In the genomic region with DNA sequence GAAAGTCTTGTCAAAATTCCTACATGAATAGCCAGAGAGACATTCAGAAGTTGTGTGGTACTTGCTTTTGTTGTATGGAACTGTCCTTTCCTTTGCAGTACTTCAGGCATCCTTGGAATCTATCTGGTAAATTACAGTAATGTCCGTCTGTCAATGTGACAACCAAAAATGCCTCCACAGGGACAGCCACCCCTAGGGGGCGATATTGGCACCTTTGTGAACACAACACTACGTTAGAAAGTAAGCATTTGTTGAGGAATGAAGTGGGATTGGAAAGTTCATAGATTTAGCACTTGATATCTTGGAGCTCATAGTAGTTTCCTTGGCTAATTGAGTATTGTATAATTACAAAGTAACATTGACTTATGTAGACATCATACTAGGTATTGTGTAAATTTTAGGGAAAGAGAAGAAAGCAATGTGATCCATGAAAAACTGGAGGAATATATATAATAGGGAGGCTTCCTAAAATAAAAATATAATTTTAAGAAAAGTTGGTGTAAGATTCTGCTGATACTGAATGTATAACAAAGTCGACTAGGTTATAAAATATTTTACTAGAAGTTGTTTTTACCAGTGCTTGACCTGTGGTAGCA, we compare ENCODE assay signal across 1 cellular context.
TF ChIP-seq lines count a peak whose summit lies in the region.

No MANE protein-coding gene starts in this region.

TF ChIP-seq in K562, 482 proteins besides CTCF, POLR2A, EP300 and RAD21 (continued from another document and continues in another):
- TF ChIP-seq, protein P1, sequence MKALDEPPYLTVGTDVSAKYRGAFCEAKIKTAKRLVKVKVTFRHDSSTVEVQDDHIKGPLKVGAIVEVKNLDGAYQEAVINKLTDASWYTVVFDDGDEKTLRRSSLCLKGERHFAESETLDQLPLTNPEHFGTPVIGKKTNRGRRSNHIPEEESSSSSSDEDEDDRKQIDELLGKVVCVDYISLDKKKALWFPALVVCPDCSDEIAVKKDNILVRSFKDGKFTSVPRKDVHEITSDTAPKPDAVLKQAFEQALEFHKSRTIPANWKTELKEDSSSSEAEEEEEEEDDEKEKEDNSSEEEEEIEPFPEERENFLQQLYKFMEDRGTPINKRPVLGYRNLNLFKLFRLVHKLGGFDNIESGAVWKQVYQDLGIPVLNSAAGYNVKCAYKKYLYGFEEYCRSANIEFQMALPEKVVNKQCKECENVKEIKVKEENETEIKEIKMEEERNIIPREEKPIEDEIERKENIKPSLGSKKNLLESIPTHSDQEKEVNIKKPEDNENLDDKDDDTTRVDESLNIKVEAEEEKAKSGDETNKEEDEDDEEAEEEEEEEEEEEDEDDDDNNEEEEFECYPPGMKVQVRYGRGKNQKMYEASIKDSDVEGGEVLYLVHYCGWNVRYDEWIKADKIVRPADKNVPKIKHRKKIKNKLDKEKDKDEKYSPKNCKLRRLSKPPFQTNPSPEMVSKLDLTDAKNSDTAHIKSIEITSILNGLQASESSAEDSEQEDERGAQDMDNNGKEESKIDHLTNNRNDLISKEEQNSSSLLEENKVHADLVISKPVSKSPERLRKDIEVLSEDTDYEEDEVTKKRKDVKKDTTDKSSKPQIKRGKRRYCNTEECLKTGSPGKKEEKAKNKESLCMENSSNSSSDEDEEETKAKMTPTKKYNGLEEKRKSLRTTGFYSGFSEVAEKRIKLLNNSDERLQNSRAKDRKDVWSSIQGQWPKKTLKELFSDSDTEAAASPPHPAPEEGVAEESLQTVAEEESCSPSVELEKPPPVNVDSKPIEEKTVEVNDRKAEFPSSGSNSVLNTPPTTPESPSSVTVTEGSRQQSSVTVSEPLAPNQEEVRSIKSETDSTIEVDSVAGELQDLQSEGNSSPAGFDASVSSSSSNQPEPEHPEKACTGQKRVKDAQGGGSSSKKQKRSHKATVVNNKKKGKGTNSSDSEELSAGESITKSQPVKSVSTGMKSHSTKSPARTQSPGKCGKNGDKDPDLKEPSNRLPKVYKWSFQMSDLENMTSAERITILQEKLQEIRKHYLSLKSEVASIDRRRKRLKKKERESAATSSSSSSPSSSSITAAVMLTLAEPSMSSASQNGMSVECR (CRISPR knock-in tag; IDR thresholded peaks at IDR 0.05), result no peak
- no peak for TF ChIP-seq TAF7 (tag; IDR thresholded peaks at IDR 0.05)
- no peak for TF ChIP-seq MTF1 (CRISPR knock-in tag; IDR thresholded peaks at IDR 0.05; ENCODE audit: borderline replicate concordance)
- peak in 1 of 2 experiments; percentile 58; a peak in 1 of 4 replicates for TF ChIP-seq TEAD1 (CRISPR knock-in tag; IDR thresholded peaks at IDR 0.05)
- TF ChIP-seq ARID2 (IDR thresholded peaks at IDR 0.05), result no peak
- TF ChIP-seq MCM7 (IDR thresholded peaks at IDR 0.05), result no peak
- TF ChIP-seq SP2 (IDR thresholded peaks at IDR 0.05; ENCODE audit: extremely low read depth, low read depth, low read length, poor library complexity, severe bottlenecking), result no peak
- no peak for TF ChIP-seq RBM39 (optimal IDR thresholded peaks at IDR 0.05; ENCODE audit: low read depth, low read length)
- TF ChIP-seq, protein P2, sequence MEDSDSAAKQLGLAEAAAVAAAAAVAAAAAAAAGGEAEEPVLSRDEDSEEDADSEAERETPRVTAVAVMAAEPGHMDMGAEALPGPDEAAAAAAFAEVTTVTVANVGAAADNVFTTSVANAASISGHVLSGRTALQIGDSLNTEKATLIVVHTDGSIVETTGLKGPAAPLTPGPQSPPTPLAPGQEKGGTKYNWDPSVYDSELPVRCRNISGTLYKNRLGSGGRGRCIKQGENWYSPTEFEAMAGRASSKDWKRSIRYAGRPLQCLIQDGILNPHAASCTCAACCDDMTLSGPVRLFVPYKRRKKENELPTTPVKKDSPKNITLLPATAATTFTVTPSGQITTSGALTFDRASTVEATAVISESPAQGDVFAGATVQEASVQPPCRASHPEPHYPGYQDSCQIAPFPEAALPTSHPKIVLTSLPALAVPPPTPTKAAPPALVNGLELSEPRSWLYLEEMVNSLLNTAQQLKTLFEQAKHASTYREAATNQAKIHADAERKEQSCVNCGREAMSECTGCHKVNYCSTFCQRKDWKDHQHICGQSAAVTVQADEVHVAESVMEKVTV (CRISPR knock-in tag; IDR thresholded peaks at IDR 0.05), result peak; percentile 30; the same call in 1 of the 2 replicates
- TF ChIP-seq LCOR (CRISPR knock-in tag; IDR thresholded peaks at IDR 0.05), result 0 out of 2 replicates have a peak, but pooled peaks have one; percentile 38
- peak; percentile 56; the same call in 1 of the 2 replicates for TF ChIP-seq TEAD4 (IDR thresholded peaks at IDR 0.05; ENCODE audit: low read length)
- no peak for TF ChIP-seq TEAD4 (CRISPR knock-in tag; IDR thresholded peaks at IDR 0.05; ENCODE audit: borderline replicate concordance)
- no peak for TF ChIP-seq GTF2A2 (tag; IDR thresholded peaks at IDR 0.05)
- TF ChIP-seq, protein P3, sequence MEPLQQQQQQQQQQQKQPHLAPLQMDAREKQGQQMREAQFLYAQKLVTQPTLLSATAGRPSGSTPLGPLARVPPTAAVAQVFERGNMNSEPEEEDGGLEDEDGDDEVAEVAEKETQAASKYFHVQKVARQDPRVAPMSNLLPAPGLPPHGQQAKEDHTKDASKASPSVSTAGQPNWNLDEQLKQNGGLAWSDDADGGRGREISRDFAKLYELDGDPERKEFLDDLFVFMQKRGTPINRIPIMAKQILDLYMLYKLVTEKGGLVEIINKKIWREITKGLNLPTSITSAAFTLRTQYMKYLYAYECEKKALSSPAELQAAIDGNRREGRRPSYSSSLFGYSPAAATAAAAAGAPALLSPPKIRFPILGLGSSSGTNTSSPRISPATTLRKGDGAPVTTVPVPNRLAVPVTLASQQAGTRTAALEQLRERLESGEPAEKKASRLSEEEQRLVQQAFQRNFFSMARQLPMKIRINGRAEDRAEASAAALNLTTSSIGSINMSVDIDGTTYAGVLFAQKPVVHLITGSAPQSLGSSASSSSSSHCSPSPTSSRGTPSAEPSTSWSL (CRISPR knock-in tag; IDR thresholded peaks at IDR 0.05; ENCODE audit: borderline replicate concordance), result no peak
- TF ChIP-seq ZNF197 (CRISPR knock-in tag; IDR thresholded peaks at IDR 0.05; ENCODE audit: low read depth), result peak; percentile 51; the same call in 1 of the 2 replicates
- no peak for TF ChIP-seq ZNF77 (CRISPR knock-in tag; IDR thresholded peaks at IDR 0.05)
- TF ChIP-seq, protein P4, sequence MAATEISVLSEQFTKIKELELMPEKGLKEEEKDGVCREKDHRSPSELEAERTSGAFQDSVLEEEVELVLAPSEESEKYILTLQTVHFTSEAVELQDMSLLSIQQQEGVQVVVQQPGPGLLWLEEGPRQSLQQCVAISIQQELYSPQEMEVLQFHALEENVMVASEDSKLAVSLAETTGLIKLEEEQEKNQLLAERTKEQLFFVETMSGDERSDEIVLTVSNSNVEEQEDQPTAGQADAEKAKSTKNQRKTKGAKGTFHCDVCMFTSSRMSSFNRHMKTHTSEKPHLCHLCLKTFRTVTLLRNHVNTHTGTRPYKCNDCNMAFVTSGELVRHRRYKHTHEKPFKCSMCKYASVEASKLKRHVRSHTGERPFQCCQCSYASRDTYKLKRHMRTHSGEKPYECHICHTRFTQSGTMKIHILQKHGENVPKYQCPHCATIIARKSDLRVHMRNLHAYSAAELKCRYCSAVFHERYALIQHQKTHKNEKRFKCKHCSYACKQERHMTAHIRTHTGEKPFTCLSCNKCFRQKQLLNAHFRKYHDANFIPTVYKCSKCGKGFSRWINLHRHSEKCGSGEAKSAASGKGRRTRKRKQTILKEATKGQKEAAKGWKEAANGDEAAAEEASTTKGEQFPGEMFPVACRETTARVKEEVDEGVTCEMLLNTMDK (IDR thresholded peaks at IDR 0.05; ENCODE audit: borderline replicate concordance, insufficient read depth, low read depth, low read length, poor library complexity, severe bottlenecking), result peak; percentile 31
- TF ChIP-seq SMC3 (conservative IDR thresholded peaks at IDR 0.05; ENCODE audit: insufficient read depth, low read depth, low read length), result peak; percentile 51; the same call in 1 of the 2 replicates
- no peak for TF ChIP-seq ZNF274 (IDR thresholded peaks at IDR 0.05; ENCODE audit: borderline replicate concordance, low read depth, low read length)
- peak; percentile 75 for TF ChIP-seq MEIS2 (IDR thresholded peaks at IDR 0.05; ENCODE audit: partially characterized antibody)
- no peak for TF ChIP-seq NCOA1 (IDR thresholded peaks at IDR 0.05; ENCODE audit: low read depth)
- peak in 1 of 3 experiments; percentile 25 for TF ChIP-seq YY1 (IDR thresholded peaks at IDR 0.05; ENCODE audit: borderline replicate concordance in 1 of 3, control insufficient read depth in 1 of 3, extremely low read depth in 1 of 3, insufficient read depth in 3 of 3, insufficient read length in 1 of 3, insufficient replicate concordance in 2 of 3, low read depth in 1 of 3, low read length in 2 of 3)
- TF ChIP-seq SAFB2 (IDR thresholded peaks at IDR 0.05; ENCODE audit: borderline replicate concordance, low read depth, low read length, severe bottlenecking), result no peak
- TF ChIP-seq BDP1 (IDR thresholded peaks at IDR 0.05; ENCODE audit: insufficient read depth, insufficient read length), result no peak
- TF ChIP-seq HDGF (IDR thresholded peaks at IDR 0.05), result no peak
- no peak for TF ChIP-seq ESRRB (CRISPR knock-in tag; IDR thresholded peaks at IDR 0.05; ENCODE audit: borderline replicate concordance)
- no peak for TF ChIP-seq FOXA1 (IDR thresholded peaks at IDR 0.05; ENCODE audit: borderline replicate concordance)
- no peak for TF ChIP-seq KAT7 (CRISPR knock-in tag; IDR thresholded peaks at IDR 0.05; ENCODE audit: borderline replicate concordance)
- TF ChIP-seq HMGN3 (IDR thresholded peaks at IDR 0.05; ENCODE audit: borderline replicate concordance, extremely low read depth, insufficient read length, low read depth, low read length), result no peak
- no peak for TF ChIP-seq PPARD (CRISPR knock-in tag; IDR thresholded peaks at IDR 0.05)
- no peak for TF ChIP-seq HMG20A (CRISPR knock-in tag; conservative IDR thresholded peaks at IDR 0.05)
- TF ChIP-seq JUND (IDR thresholded peaks at IDR 0.05; ENCODE audit: borderline replicate concordance, low read depth, low read length), result 0 out of 2 replicates have a peak, but pooled peaks have one; percentile 25
- no peak for TF ChIP-seq JUND (tag; IDR thresholded peaks at IDR 0.05; ENCODE audit: borderline replicate concordance, low read depth, low read length)
- no peak for TF ChIP-seq ZNF146 (CRISPR knock-in tag; IDR thresholded peaks at IDR 0.05; ENCODE audit: unreplicated experiment)
- no peak for TF ChIP-seq ZNF23 (CRISPR knock-in tag; IDR thresholded peaks at IDR 0.05)
- 0 out of 4 replicates have a peak, but pooled peaks of 1 of the 2 experiments have one; percentile 19 for TF ChIP-seq MAZ (CRISPR knock-in tag; conservative IDR thresholded peaks at IDR 0.05 in 1 of 2, IDR thresholded peaks at IDR 0.05 in 1 of 2)
- TF ChIP-seq TEAD2 (tag; IDR thresholded peaks at IDR 0.05), result 0 out of 2 replicates have a peak, but pooled peaks have one; percentile 26
- TF ChIP-seq SIN3B (IDR thresholded peaks at IDR 0.05; ENCODE audit: low read depth), result no peak
- TF ChIP-seq KLF16 (IDR thresholded peaks at IDR 0.05), result peak; percentile 44; the same call in 1 of the 2 replicates
- TF ChIP-seq, protein P5, sequence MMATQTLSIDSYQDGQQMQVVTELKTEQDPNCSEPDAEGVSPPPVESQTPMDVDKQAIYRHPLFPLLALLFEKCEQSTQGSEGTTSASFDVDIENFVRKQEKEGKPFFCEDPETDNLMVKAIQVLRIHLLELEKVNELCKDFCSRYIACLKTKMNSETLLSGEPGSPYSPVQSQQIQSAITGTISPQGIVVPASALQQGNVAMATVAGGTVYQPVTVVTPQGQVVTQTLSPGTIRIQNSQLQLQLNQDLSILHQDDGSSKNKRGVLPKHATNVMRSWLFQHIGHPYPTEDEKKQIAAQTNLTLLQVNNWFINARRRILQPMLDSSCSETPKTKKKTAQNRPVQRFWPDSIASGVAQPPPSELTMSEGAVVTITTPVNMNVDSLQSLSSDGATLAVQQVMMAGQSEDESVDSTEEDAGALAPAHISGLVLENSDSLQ (IDR thresholded peaks at IDR 0.05), result peak; percentile 73
- TF ChIP-seq STAG1 (CRISPR knock-in tag; IDR thresholded peaks at IDR 0.05; ENCODE audit: borderline replicate concordance), result no peak
- no peak for TF ChIP-seq NCOA6 (IDR thresholded peaks at IDR 0.05)
- TF ChIP-seq, protein P6, sequence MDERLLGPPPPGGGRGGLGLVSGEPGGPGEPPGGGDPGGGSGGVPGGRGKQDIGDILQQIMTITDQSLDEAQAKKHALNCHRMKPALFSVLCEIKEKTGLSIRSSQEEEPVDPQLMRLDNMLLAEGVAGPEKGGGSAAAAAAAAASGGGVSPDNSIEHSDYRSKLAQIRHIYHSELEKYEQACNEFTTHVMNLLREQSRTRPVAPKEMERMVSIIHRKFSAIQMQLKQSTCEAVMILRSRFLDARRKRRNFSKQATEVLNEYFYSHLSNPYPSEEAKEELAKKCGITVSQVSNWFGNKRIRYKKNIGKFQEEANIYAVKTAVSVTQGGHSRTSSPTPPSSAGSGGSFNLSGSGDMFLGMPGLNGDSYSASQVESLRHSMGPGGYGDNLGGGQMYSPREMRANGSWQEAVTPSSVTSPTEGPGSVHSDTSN (CRISPR knock-in tag; IDR thresholded peaks at IDR 0.05; ENCODE audit: low read depth), result no peak
- TF ChIP-seq, protein P6 (tag; conservative IDR thresholded peaks at IDR 0.05; ENCODE audit: low read depth), result peak; percentile 62
